ENCODE assay signal across 11 cellular contexts in genomic region chr5:9513825-9514224, GRCh38. TPM values are rescaled to one million over a fixed set of nuclear protein-coding genes. Genes with fewer than 3 reads are reported as not detected.
DNase-seq lines count a peak whose midpoint lies in the region; ATAC-seq and TF ChIP-seq lines count a peak whose summit lies in the region.
"Had no signal": no experiment of that assay in that cellular context is flagged by ENCODE, and none has a peak within 500 bp of the region (broad histone marks: within the 10 kb centered on the region; RNA-seq: fewer than 3 reads in every experiment).

No MANE protein-coding gene starts in this region.

- no peaks in the 10 kb centered on the region; the same call in 1 of the 2 replicates for H3K27me3 ChIP-seq in Panc1 (ENCODE audit: control insufficient read depth, insufficient read depth, low read length)
- H3K27me3 ChIP-seq in neural progenitor cell: no peaks in the 10 kb centered on the region

- no peak overlapping the region for H3K27ac Mint-ChIP-seq in neural progenitor cell

- POLR2A ChIA-PET in Panc1 (lab: Charles Lee): no interaction called here

- ATAC-seq in Panc1: no peak

- DNase-seq in ELF-1 (ENCODE audit: low read depth, low spot score) (peak; percentile 19), Panc1 (ENCODE audit: low read depth, low spot score) (no peak), epithelial cell of proximal tubule (ENCODE audit: low read depth) (no peak), neural progenitor cell (ENCODE audit: low spot score) (peak; percentile 47), D341Med (ENCODE audit: low spot score) (no peak), cerebellar nuclear complex (lab: John Stamatoyannopoulos, UW) (no peak), OCI-M1 (lab: John Stamatoyannopoulos, UW) (no peak), OCI-M2 (lab: John Stamatoyannopoulos, UW; ENCODE audit: unreplicated experiment) (no peak)
- DNase-seq: activated CD8-positive, alpha-beta memory T cell treated with anti-CD3 and anti-CD28 coated beads, Interleukin-2, amount 50 U/mL, for 48 hours; NCI-H1105 treated with DMSO at 0.1 percent for 48 hours had no signal

- TF ChIP-seq CTCF in Panc1 (IDR thresholded peaks at IDR 0.05) (peak; percentile 24), epithelial cell of proximal tubule (conservative IDR thresholded peaks at IDR 0.05; ENCODE audit: low read depth, low read length) (peak; percentile 51), neural progenitor cell (IDR thresholded peaks at IDR 0.05) (peak; percentile 52)

- H3K27ac ChIP-seq in Panc1 (ENCODE audit: low read length) (no peak overlapping the region), neural progenitor cell (no peak overlapping the region)

- H3F3A ChIP-seq in neural progenitor cell (ENCODE audit: low read depth): no peaks in the 10 kb centered on the region

- intact Hi-C loops in Panc1 (cut with micrococcal nuclease; ENCODE audit: unreplicated experiment): no loop called here

- H3K4me3 ChIP-seq in Panc1 (ENCODE audit: low read depth in 2 of 2, low read length in 2 of 2) (no peak overlapping the region), epithelial cell of proximal tubule (ENCODE audit: low read depth, low read length) (no peak overlapping the region), neural progenitor cell (no peak overlapping the region)
- H3K4me3 ChIP-seq: lung had no signal

- H3K9ac ChIP-seq in neural progenitor cell: no peak overlapping the region

- no peak overlapping the region for H3K4me2 ChIP-seq in neural progenitor cell

- H3K36me3 ChIP-seq in Panc1 (ENCODE audit: control insufficient read depth, insufficient read depth, low read length): no peaks in the 10 kb centered on the region
- no peaks in the 10 kb centered on the region for H3K36me3 ChIP-seq in neural progenitor cell

- no peaks in the 10 kb centered on the region for H3K79me2 ChIP-seq in neural progenitor cell (ENCODE audit: low read depth)

- H3K36me3 Mint-ChIP-seq in neural progenitor cell: peaks cover 6% of the 10 kb centered on the region

- no peaks in the 10 kb centered on the region for H3K9me3 ChIP-seq in Panc1 (ENCODE audit: control insufficient read depth, insufficient read depth, low read depth, low read length)
- H3K9me3 ChIP-seq in neural progenitor cell (ENCODE audit: low read depth): no peaks in the 10 kb centered on the region

- no peaks in the 10 kb centered on the region for H3K9me3 Mint-ChIP-seq in neural progenitor cell

- H3K4me1 ChIP-seq in Panc1 (ENCODE audit: control insufficient read depth, insufficient read depth, low read length): no peaks in the 10 kb centered on the region
- no peaks in the 10 kb centered on the region for H3K4me1 ChIP-seq in neural progenitor cell

- H4K20me1 ChIP-seq in neural progenitor cell (ENCODE audit: low read depth): no peaks in the 10 kb centered on the region

- in situ Hi-C loops in Panc1 (cut with HindIII; ENCODE audit: low pct_unique_long_range_greater_than_20kb, low sequenced_read_pairs): no loop called here

- H3K4me3 Mint-ChIP-seq in neural progenitor cell: no peak overlapping the region

- peaks cover 4% of the 10 kb centered on the region for H3K4me1 Mint-ChIP-seq in neural progenitor cell

- CTCF ChIA-PET in Panc1 (lab: Charles Lee): no interaction called here

- no peak overlapping the region for H2AFZ ChIP-seq in neural progenitor cell (replicated peaks)

- no peaks in the 10 kb centered on the region for H3K27me3 Mint-ChIP-seq in neural progenitor cell (ENCODE audit: insufficient read depth, low read depth)

- no TSS peak for BruUV-seq in Panc1 (replicated peaks; lab: Mats Ljungman, UMichigan)

RNA-seq across cellular contexts. Expression of gene SEMA5A, which starts 32.0 kb away (rescaled TPM):
- total RNA-seq in Panc1 (2021; ENCODE audit: unreplicated experiment) (0.15 TPM), epithelial cell of proximal tubule (1.6 and 4.0 TPM in 2 replicates), neural progenitor cell (ENCODE audit: low replicate concordance) (10.8 and 11.9 TPM in 2 replicates)
- polyA plus RNA-seq in Panc1 (2012; ENCODE audit: insufficient read length): not detected

Comparison
In these comparisons a context has a peak if more than half of its experiments do, and no peak if none do; other contexts are left out.
1. DNase-seq: peak in ELF-1 (single experiment) and neural progenitor cell (single experiment); none in Panc1 (single experiment), epithelial cell of proximal tubule (single experiment), D341Med (single experiment), cerebellar nuclear complex (0 of 2), OCI-M1 (single experiment) and OCI-M2 (single experiment).
2. Peak in every context shown above with its lines, with median percentiles within 50 percentile points of each other: CTCF ChIP-seq.